Comparison of ENCODE assay signal across 19 cellular contexts in genomic region chr15:23529891-23530290, GRCh38. TPM values are rescaled to one million over a fixed set of nuclear protein-coding genes. Genes with fewer than 3 reads are reported as not detected.
DNase-seq lines count a peak whose midpoint lies in the region; ATAC-seq and TF ChIP-seq lines count a peak whose summit lies in the region.
"Had no signal": no experiment of that assay in that cellular context is flagged by ENCODE, and none has a peak within 500 bp of the region (broad histone marks: within the 10 kb centered on the region; RNA-seq: fewer than 3 reads in every experiment).

No MANE protein-coding gene starts in this region.

- ATAC-seq in stimulated activated memory B cell treated with anti-CD40 and anti-IgM and Interleukin-4, amounts not matched to agents 10 μg/mL and 1 μg/mL and 100 μg/mL, for 72 hours: no peak
- ATAC-seq in HG02642 (IDR thresholded peaks at IDR 0.05; ENCODE audit: poor library complexity, unreplicated experiment): no peak

- TF ChIP-seq CTCF in LNCaP clone FGC (IDR thresholded peaks at IDR 0.05; ENCODE audit: control insufficient read depth, extremely low read depth, insufficient read depth) (no peak), VCaP (conservative IDR thresholded peaks at IDR 0.05) (no peak), glutamatergic neuron (IDR thresholded peaks at IDR 0.05; ENCODE audit: partially characterized antibody, unreplicated experiment) (no peak)

- H3K36me3 Mint-ChIP-seq in glutamatergic neuron (ENCODE audit: unreplicated experiment): no peaks in the 10 kb centered on the region
- no peaks in the 10 kb centered on the region for H3K36me3 Mint-ChIP-seq in stimulated activated memory B cell treated with anti-CD40 and anti-IgM and Interleukin-4, amounts not matched to agents 10 μg/mL and 1 μg/mL and 100 μg/mL, for 72 hours
- H3K36me3 Mint-ChIP-seq: CD14-positive monocyte; CD4-positive, alpha-beta memory T cell; CD4-positive, CD25-positive, alpha-beta regulatory T cell; CD8-positive, alpha-beta memory T cell had no signal

- peak overlapping the region; percentile 59 for H3K27ac ChIP-seq in VCaP
- H3K27ac ChIP-seq: BLaER1 had no signal

- no peak overlapping the region for H3K27ac Mint-ChIP-seq in glutamatergic neuron (ENCODE audit: unreplicated experiment)
- no peak overlapping the region for H3K27ac Mint-ChIP-seq in stimulated activated memory B cell treated with anti-CD40 and anti-IgM and Interleukin-4, amounts not matched to agents 10 μg/mL and 1 μg/mL and 100 μg/mL, for 72 hours
- H3K27ac Mint-ChIP-seq: CD14-positive monocyte; CD4-positive, alpha-beta memory T cell; CD4-positive, CD25-positive, alpha-beta regulatory T cell; CD8-positive, alpha-beta memory T cell had no signal

- H3K4me3 Mint-ChIP-seq in glutamatergic neuron (ENCODE audit: unreplicated experiment): peak overlapping the region; percentile 8
- no peak overlapping the region for H3K4me3 Mint-ChIP-seq in stimulated activated memory B cell treated with anti-CD40 and anti-IgM and Interleukin-4, amounts not matched to agents 10 μg/mL and 1 μg/mL and 100 μg/mL, for 72 hours
- H3K4me3 Mint-ChIP-seq: CD14-positive monocyte; CD4-positive, alpha-beta memory T cell; CD4-positive, CD25-positive, alpha-beta regulatory T cell; CD8-positive, alpha-beta memory T cell had no signal

- DNase-seq in LNCaP clone FGC (ENCODE audit: low read depth) (peak; percentile 91), glutamatergic neuron (peak; percentile 41)
- DNase-seq: 8988T; ACHN; BE2C; C1 segment of cervical spinal cord; CD4-positive, alpha-beta memory T cell; CD4-positive, CD25-positive, alpha-beta regulatory T cell; CD8-positive, alpha-beta memory T cell; COR-L47; DMS 273 treated with DMSO at 0.1 percent for 48 hours; DMS79 treated with DMSO at 0.1 percent for 48 hours; GF-D8 had no signal

- peaks cover 7% of the 10 kb centered on the region for H3K27me3 Mint-ChIP-seq in glutamatergic neuron (ENCODE audit: unreplicated experiment)
- no peaks in the 10 kb centered on the region for H3K27me3 Mint-ChIP-seq in stimulated activated memory B cell treated with anti-CD40 and anti-IgM and Interleukin-4, amounts not matched to agents 10 μg/mL and 1 μg/mL and 100 μg/mL, for 72 hours
- H3K27me3 Mint-ChIP-seq: CD4-positive, CD25-positive, alpha-beta regulatory T cell; CD8-positive, alpha-beta memory T cell had no signal

- peaks cover 5% of the 10 kb centered on the region for H3K9me3 Mint-ChIP-seq in glutamatergic neuron (ENCODE audit: unreplicated experiment)
- peaks cover 3% of the 10 kb centered on the region for H3K9me3 Mint-ChIP-seq in stimulated activated memory B cell treated with anti-CD40 and anti-IgM and Interleukin-4, amounts not matched to agents 10 μg/mL and 1 μg/mL and 100 μg/mL, for 72 hours

- H3K4me1 Mint-ChIP-seq in glutamatergic neuron (ENCODE audit: low read depth, unreplicated experiment): peaks cover 37% of the 10 kb centered on the region
- H3K4me1 Mint-ChIP-seq in stimulated activated memory B cell treated with anti-CD40 and anti-IgM and Interleukin-4, amounts not matched to agents 10 μg/mL and 1 μg/mL and 100 μg/mL, for 72 hours: no peaks in the 10 kb centered on the region
- H3K4me1 Mint-ChIP-seq: CD14-positive monocyte; CD4-positive, alpha-beta memory T cell; CD4-positive, CD25-positive, alpha-beta regulatory T cell; CD8-positive, alpha-beta memory T cell had no signal

- H3K4me3 ChIP-seq in LNCaP clone FGC (ENCODE audit: low read depth, low read length): no peak overlapping the region
- H3K4me3 ChIP-seq: BLaER1 had no signal

RNA-seq across cellular contexts. Expression of gene MKRN3, which starts 35.6 kb away (rescaled TPM):
- 1.4 TPM for total RNA-seq in glutamatergic neuron (ENCODE audit: unreplicated experiment)
- total RNA-seq: A673 had no signal
